ENCODE assay signal across 8 cellular contexts in the genomic region with DNA sequence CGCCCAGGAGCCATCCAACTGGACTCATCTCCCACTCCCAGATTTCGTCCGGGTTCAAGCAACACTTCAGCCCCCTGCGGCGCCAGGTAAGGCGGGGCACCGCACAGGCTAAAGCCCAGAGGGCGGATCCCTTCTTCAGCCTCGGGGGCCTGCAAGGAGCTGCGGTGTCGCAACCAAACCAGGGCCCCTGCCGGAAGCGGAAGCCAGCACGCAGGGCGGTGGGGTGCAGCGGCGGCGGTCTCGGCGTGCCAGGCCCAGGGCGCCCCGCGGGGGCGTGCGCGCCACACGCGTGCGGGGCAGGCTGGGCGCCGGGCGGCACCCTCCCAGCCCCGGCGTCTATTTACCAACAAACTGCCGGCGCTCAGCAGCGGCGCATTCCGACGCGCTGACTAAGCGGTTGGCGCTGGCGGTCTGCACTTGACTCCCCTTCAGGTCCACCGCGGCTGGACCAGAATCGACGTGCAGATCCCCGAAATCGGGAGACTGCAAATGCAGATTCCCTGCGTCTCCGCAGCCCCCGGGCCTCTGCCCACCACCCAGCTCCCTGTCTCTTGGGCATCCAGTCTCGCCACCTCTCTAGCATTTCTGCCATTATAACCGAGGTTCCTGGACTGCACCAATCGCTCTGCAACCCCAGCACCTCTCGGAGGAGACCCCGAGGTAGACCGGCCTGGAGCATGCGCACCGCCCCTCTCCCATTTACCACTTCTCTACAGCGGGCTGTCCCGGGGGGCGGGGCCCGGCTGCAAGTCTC. TPM values are rescaled to one million over a fixed set of nuclear protein-coding genes. Genes with fewer than 3 reads are reported as not detected.
DNase-seq lines count a peak whose midpoint lies in the region; ATAC-seq and TF ChIP-seq lines count a peak whose summit lies in the region.

No MANE protein-coding gene starts in this region.

- H2AFZ ChIP-seq in PC-3 (ENCODE audit: low read length): peak overlapping the region; percentile 54

- no peak for TF ChIP-seq CTCF in PC-3 (conservative IDR thresholded peaks at IDR 0.05; ENCODE audit: low read depth, low read length)
- TF ChIP-seq CTCF in fibroblast of pulmonary artery (IDR thresholded peaks at IDR 0.05; ENCODE audit: low read length, missing control alignments): no peak
- no peak for TF ChIP-seq CTCF in osteocyte (IDR thresholded peaks at IDR 0.05)
- TF ChIP-seq CTCF in type B pancreatic cell (conservative IDR thresholded peaks at IDR 0.05): no peak

- peak; percentile 71 for DNase-seq in PC-3
- peak; percentile 77 to 80 for DNase-seq in activated T-cell treated with anti-CD3 and anti-CD28 coated beads, Interleukin-2, amount 50 U/mL, for 48 hours
- peak; percentile 79 for DNase-seq in fibroblast of pulmonary artery (ENCODE audit: low read depth)
- DNase-seq in osteocyte (ENCODE audit: extremely low spot score, unreplicated experiment): no peak
- peak; percentile 82 for DNase-seq in type B pancreatic cell (ENCODE audit: extremely low spot score, unreplicated experiment)

- H3K4me1 ChIP-seq in ES-I3 (ENCODE audit: insufficient read depth, low read length) (peaks cover 27% of the 10 kb centered on the region; the same call in 1 of the 2 replicates), PC-3 (ENCODE audit: insufficient read depth, low read length) (no peaks in the 10 kb centered on the region)

- no peak overlapping the region for H3K27ac ChIP-seq in PC-3 (ENCODE audit: low read length)

- intact Hi-C loops in PC-3 (cut with micrococcal nuclease): no loop called here

- no peaks in the 10 kb centered on the region for H4K20me1 ChIP-seq in PC-3 (ENCODE audit: low read length)

- H3F3A ChIP-seq in PC-3 (ENCODE audit: low read length, unreplicated experiment): no peaks in the 10 kb centered on the region

- H3K27me3 Mint-ChIP-seq in osteocyte (ENCODE audit: unreplicated experiment) (peaks cover 93% of the 10 kb centered on the region), type B pancreatic cell (peaks cover 95% of the 10 kb centered on the region)

- H3K4me3 ChIP-seq in PC-3 (ENCODE audit: low read length) (peak overlapping the region; percentile 60), fibroblast of pulmonary artery (replicated peaks; ENCODE audit: low read depth, low read length) (peak overlapping the region; percentile 42)

- H3K36me3 Mint-ChIP-seq in osteocyte (ENCODE audit: unreplicated experiment) (no peaks in the 10 kb centered on the region), type B pancreatic cell (peaks cover 11% of the 10 kb centered on the region)

- H3K27ac Mint-ChIP-seq in osteocyte (ENCODE audit: unreplicated experiment): no peak overlapping the region
- peak overlapping the region; percentile 85 for H3K27ac Mint-ChIP-seq in type B pancreatic cell

- H3K36me3 ChIP-seq in ES-I3 (ENCODE audit: insufficient read depth, low read length): no peaks in the 10 kb centered on the region
- H3K36me3 ChIP-seq in PC-3 (ENCODE audit: low read depth, low read length): no peaks in the 10 kb centered on the region

- no peaks in the 10 kb centered on the region for H3K79me2 ChIP-seq in PC-3 (ENCODE audit: low read length)

- CTCF ChIA-PET in PC-3 (lab: Charles Lee): no interaction called here

- peak overlapping the region; percentile 76 for H3K4me2 ChIP-seq in PC-3 (ENCODE audit: low read length)

- H3K9ac ChIP-seq in ES-I3 (ENCODE audit: low read depth, low read length): peak overlapping the region; percentile 83
- H3K9ac ChIP-seq in PC-3 (ENCODE audit: low read length): no peak overlapping the region

- H3K9me3 ChIP-seq in ES-I3 (ENCODE audit: control insufficient read depth, insufficient read depth, low read length) (no peaks in the 10 kb centered on the region), PC-3 (ENCODE audit: low read length) (no peaks in the 10 kb centered on the region)

- H3K4me3 Mint-ChIP-seq in osteocyte (ENCODE audit: unreplicated experiment) (peak overlapping the region; percentile 69), type B pancreatic cell (peak overlapping the region; percentile 93)

- H3K4me1 Mint-ChIP-seq in osteocyte (ENCODE audit: unreplicated experiment) (peaks cover 44% of the 10 kb centered on the region), type B pancreatic cell (ENCODE audit: unreplicated experiment) (peaks cover 20% of the 10 kb centered on the region)

- no TSS peak for BruUV-seq in PC-3 (replicated peaks; lab: Mats Ljungman, UMichigan)

- POLR2A ChIA-PET in PC-3 (lab: Charles Lee; ENCODE audit: unreplicated experiment): no interaction called here

- ATAC-seq in HG03354 (IDR thresholded peaks at IDR 0.05; ENCODE audit: poor library complexity, severe bottlenecking, unreplicated experiment): peak; percentile 51
- peak; percentile 74 for ATAC-seq in PC-3
- no peak for ATAC-seq in HG03469 (IDR thresholded peaks at IDR 0.05; ENCODE audit: unreplicated experiment)

- H3K9me2 ChIP-seq in PC-3 (replicated peaks; ENCODE audit: low read length): no peaks in the 10 kb centered on the region

- H3K27me3 ChIP-seq in PC-3 (ENCODE audit: low read length): peaks cover 85% of the 10 kb centered on the region

- H3K9me3 Mint-ChIP-seq in osteocyte (ENCODE audit: unreplicated experiment): no peaks in the 10 kb centered on the region
- H3K9me3 Mint-ChIP-seq in type B pancreatic cell: peaks cover 4% of the 10 kb centered on the region

RNA-seq across cellular contexts. Expression of gene DLX4, which starts 0.4 kb away (rescaled TPM):
- 0.35 and 0.44 TPM in 2 replicates for total RNA-seq in PC-3 (2014; rRNA removed)
- total RNA-seq in osteocyte: not detected in 2 replicates
- 3.1 and 10.4 TPM in 2 replicates for total RNA-seq in type B pancreatic cell (ENCODE audit: low replicate concordance)

RNA-seq across cellular contexts. Expression of gene DLX3, which starts 26.5 kb away (rescaled TPM):
- total RNA-seq in PC-3 (2014; rRNA removed): 0.18 and 0.23 TPM in 2 replicates
- not detected in 2 replicates for total RNA-seq in osteocyte
- 15.9 and 16.7 TPM in 2 replicates for total RNA-seq in type B pancreatic cell (ENCODE audit: low replicate concordance)

Comparison
In these comparisons a context has a peak if more than half of its experiments do, and no peak if none do; other contexts are left out.
1. RNA of gene DLX3, which starts 26.5 kb away (total RNA-seq): 15.9 to 16.7 TPM in type B pancreatic cell; 0.18 to 0.23 TPM in PC-3 and not detected in osteocyte; every median in the first group is over 10 times any median in the second.